In the genomic region with DNA sequence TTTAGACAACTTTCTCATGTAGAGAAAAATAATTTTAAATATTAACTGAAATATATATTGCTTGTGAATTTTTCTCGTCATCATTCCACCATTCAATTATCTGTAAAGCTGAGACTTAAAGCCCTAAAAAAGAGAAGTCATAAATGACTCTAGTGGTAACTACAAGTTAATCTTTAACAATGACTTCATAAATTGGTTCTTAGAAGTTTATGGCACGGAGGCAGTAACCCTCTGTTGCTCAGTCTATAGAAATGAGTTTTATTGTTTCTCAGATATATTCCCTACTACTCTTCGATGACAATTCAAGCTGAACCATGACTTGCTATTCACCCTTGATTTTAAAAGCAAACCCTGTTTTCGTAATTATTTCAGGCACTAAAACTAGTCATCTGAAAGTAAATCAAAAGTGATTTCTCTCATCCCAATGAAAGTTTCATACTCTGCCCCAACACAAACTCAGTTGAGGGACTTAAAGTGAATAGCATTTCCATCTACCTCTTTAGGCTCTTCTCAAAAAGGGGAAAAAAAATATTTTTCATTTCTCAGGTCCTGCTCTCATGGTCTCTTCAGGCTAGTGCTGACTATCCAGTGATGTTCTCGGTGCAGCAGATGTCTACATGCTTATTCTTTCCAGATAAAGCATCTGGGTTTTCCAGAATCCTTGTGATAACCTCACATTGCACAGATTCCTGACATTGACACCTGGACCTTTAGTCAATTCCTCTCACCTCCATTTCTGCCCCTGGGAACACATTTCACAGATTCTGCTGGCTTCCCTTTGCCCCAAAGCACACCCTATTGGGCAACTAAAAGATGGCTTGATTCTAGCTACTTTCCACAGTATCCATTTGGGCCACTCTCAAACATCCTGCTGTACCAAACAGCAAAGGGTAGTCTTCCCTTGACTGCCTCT, we compare ENCODE assay signal across 21 cellular contexts.
DNase-seq lines count a peak whose midpoint lies in the region; ATAC-seq and TF ChIP-seq lines count a peak whose summit lies in the region.
"Had no signal": no experiment of that assay in that cellular context is flagged by ENCODE, and none has a peak within 500 bp of the region (broad histone marks: within the 10 kb centered on the region; RNA-seq: fewer than 3 reads in every experiment).

No MANE protein-coding gene starts in this region.

- no peaks in the 10 kb centered on the region for H3K4me1 Mint-ChIP-seq in nephron progenitor cell
- H3K4me1 Mint-ChIP-seq: natural killer cell; stimulated activated effector memory CD8-positive, alpha-beta T cell treated with anti-CD3 and anti-CD28 coated beads, Interleukin-12 subunit alpha, Interleukin-12 subunit beta, amount 100 ng/mL, for 72 hours had no signal

- DNase-seq in nephron progenitor cell (no peak), NCI-H510A (lab: John Stamatoyannopoulos, UW) (no peak), pons (ENCODE audit: low spot score) (no peak), NCI-H446 (lab: John Stamatoyannopoulos, UW) (no peak)
- no peak for DNase-seq in activated T-cell treated with anti-CD3 and anti-CD28 coated beads, Interleukin-2, amount 50 U/mL, for 48 hours
- DNase-seq: activated CD4-positive, CD25-positive, alpha-beta regulatory T cell; cortex of kidney; DMS153; hippocampal formation; IMR-90; left lung; natural killer cell; NCI-H1048; NCI-H345; SK-N-SH; stimulated activated CD4-positive, alpha-beta T cell treated with anti-CD3 and anti-CD28 coated beads, Interleukin-4, amount 100 ng/mL, for 24 hours had no signal

- peaks cover 6% of the 10 kb centered on the region for H3K27me3 Mint-ChIP-seq in nephron progenitor cell (ENCODE audit: low read depth, poor library complexity)

- H3K27ac Mint-ChIP-seq in nephron progenitor cell: peak overlapping the region; percentile 25
- H3K27ac Mint-ChIP-seq: natural killer cell; stimulated activated effector memory CD8-positive, alpha-beta T cell treated with anti-CD3 and anti-CD28 coated beads, Interleukin-12 subunit alpha, Interleukin-12 subunit beta, amount 100 ng/mL, for 72 hours had no signal

- no peak overlapping the region for H3K4me3 Mint-ChIP-seq in nephron progenitor cell
- H3K4me3 Mint-ChIP-seq: natural killer cell; stimulated activated effector memory CD8-positive, alpha-beta T cell treated with anti-CD3 and anti-CD28 coated beads, Interleukin-12 subunit alpha, Interleukin-12 subunit beta, amount 100 ng/mL, for 72 hours had no signal

- ATAC-seq in GM18907 (IDR thresholded peaks at IDR 0.05; ENCODE audit: unreplicated experiment) (peak; percentile 87), HG02588 (IDR thresholded peaks at IDR 0.05; ENCODE audit: unreplicated experiment) (peak; percentile 71), HG03354 (IDR thresholded peaks at IDR 0.05; ENCODE audit: poor library complexity, severe bottlenecking, unreplicated experiment) (peak; percentile 78)
- ATAC-seq: left lung; natural killer cell; sciatic nerve; stimulated activated effector memory CD8-positive, alpha-beta T cell treated with anti-CD3 and anti-CD28 coated beads, Interleukin-12 subunit alpha, Interleukin-12 subunit beta, amount 100 ng/mL, for 72 hours had no signal

- no peak for TF ChIP-seq CTCF in nephron progenitor cell (IDR thresholded peaks at IDR 0.05)

- no peaks in the 10 kb centered on the region for H3K36me3 Mint-ChIP-seq in nephron progenitor cell (ENCODE audit: low read depth)
- H3K36me3 Mint-ChIP-seq: natural killer cell; stimulated activated effector memory CD8-positive, alpha-beta T cell treated with anti-CD3 and anti-CD28 coated beads, Interleukin-12 subunit alpha, Interleukin-12 subunit beta, amount 100 ng/mL, for 72 hours had no signal

- H3K9me3 Mint-ChIP-seq in nephron progenitor cell: peaks cover 6% of the 10 kb centered on the region
